In genomic region chr17:82217530-82218204, GRCh38 we compare ENCODE assay signal across 8 cellular contexts. TPM values are rescaled to one million over a fixed set of nuclear protein-coding genes. Genes with fewer than 3 reads are reported as not detected.
DNase-seq lines count a peak whose midpoint lies in the region; ATAC-seq and TF ChIP-seq lines count a peak whose summit lies in the region.

No MANE protein-coding gene starts in this region.

- H3K4me1 ChIP-seq in fibroblast of lung (ENCODE audit: control insufficient read depth, extremely low read depth, insufficient read depth, low read length) (peaks cover 25% of the 10 kb centered on the region), psoas muscle (peaks cover 21% of the 10 kb centered on the region)

- H3K9ac ChIP-seq in fibroblast of lung (ENCODE audit: insufficient read depth, low read length): peak overlapping the region; percentile 55

- TF ChIP-seq CTCF in RWPE1 (conservative IDR thresholded peaks at IDR 0.05; ENCODE audit: low read depth): no peak
- no peak for TF ChIP-seq CTCF in fibroblast of lung (conservative IDR thresholded peaks at IDR 0.05 in 1 of 2, IDR thresholded peaks at IDR 0.05 in 1 of 2; ENCODE audit: low read depth in 1 of 2, low read length in 2 of 2)
- TF ChIP-seq CTCF in psoas muscle (IDR thresholded peaks at IDR 0.05): no peak

- H3K79me2 ChIP-seq in fibroblast of lung (ENCODE audit: control insufficient read depth, insufficient read depth, low read length): no peaks in the 10 kb centered on the region

- H3K36me3 ChIP-seq in fibroblast of lung (ENCODE audit: control insufficient read depth, insufficient read depth, low read length): no peaks in the 10 kb centered on the region
- no peaks in the 10 kb centered on the region for H3K36me3 ChIP-seq in psoas muscle (ENCODE audit: insufficient read depth in 1 of 2, low read depth in 1 of 2)

- POLR2A ChIA-PET in RWPE1 (lab: Yijun Ruan, JAX; ENCODE audit: low non-redundant PET): no interaction called here

- H2AFZ ChIP-seq in fibroblast of lung (ENCODE audit: low read length): no peak overlapping the region

- DNase-seq in EL (peak; percentile 97), RWPE1 (ENCODE audit: low spot score) (no peak), fibroblast of lung (ENCODE audit: low read depth in 2 of 2) (peak; percentile 86 to 94), psoas muscle (peak; percentile 71 to 81), NCI-H2029 treated with DMSO at 0.1 percent for 48 hours (lab: John Stamatoyannopoulos, UW) (no peak), superior temporal gyrus (ENCODE audit: extremely low spot score) (no peak), occipital lobe (lab: John Stamatoyannopoulos, UW) (no peak)

- ATAC-seq in psoas muscle: peak; percentile 36 to 60 (median 43)
- no peak for ATAC-seq in HG02678 (IDR thresholded peaks at IDR 0.05; ENCODE audit: unreplicated experiment)

- H3K9me3 ChIP-seq in fibroblast of lung (ENCODE audit: control insufficient read depth, insufficient read depth, low read depth, low read length) (no peaks in the 10 kb centered on the region), psoas muscle (no peaks in the 10 kb centered on the region)

- peak overlapping the region; percentile 99 for H3K27ac ChIP-seq in RWPE1
- H3K27ac ChIP-seq in fibroblast of lung (ENCODE audit: insufficient read depth, low read length): peak overlapping the region; percentile 97
- peak overlapping the region; percentile 53 for H3K27ac ChIP-seq in psoas muscle

- intact Hi-C loops in psoas muscle (cut with DNase I): no loop called here

- 71 to 78% (median 74%) methylated on average over 18 to 21 of the region's 21 CpGs for WGBS in psoas muscle, 3 donors

- H4K20me1 ChIP-seq in fibroblast of lung (ENCODE audit: control insufficient read depth, extremely low read depth, insufficient read depth, low read length): no peaks in the 10 kb centered on the region

- peak overlapping the region; percentile 5 for H3K4me2 ChIP-seq in fibroblast of lung (ENCODE audit: extremely low read depth, insufficient read depth, low read length)

- no peaks in the 10 kb centered on the region for H3K27me3 ChIP-seq in fibroblast of lung (ENCODE audit: control insufficient read depth, insufficient read depth, low read length)
- H3K27me3 ChIP-seq in psoas muscle (ENCODE audit: insufficient read depth in 3 of 3, low read length in 2 of 3): no peaks in the 10 kb centered on the region

- CTCF ChIA-PET in RWPE1 (lab: Yijun Ruan, JAX): no interaction called here

- no peak overlapping the region for H3K4me3 ChIP-seq in fibroblast of lung (replicated peaks in 1 of 4; ENCODE audit: control extremely low read depth in 1 of 4, insufficient read depth in 1 of 4, low read depth in 3 of 4, low read length in 4 of 4)
- H3K4me3 ChIP-seq in psoas muscle: no peak overlapping the region

RNA-seq across cellular contexts. Expression of gene CCDC57, which starts 5.0 kb away (rescaled TPM):
- total RNA-seq in fibroblast of lung (8.2 and 10.1 TPM in 2 replicates), psoas muscle (10 to 100 TPM; 10.2 to 15.3 (median 12.4) TPM), occipital lobe (18.6 TPM)
- polyA plus RNA-seq in fibroblast of lung (4.3 and 7.1 TPM in 2 replicates), psoas muscle (10 to 100 TPM in 1 of 3 donors, 1 to 10 TPM in 2; 7.2 to 11.1 (median 8.6) TPM)
- polyA plus RNA-seq in fibroblast of lung (2012): 4.4 and 7.8 TPM in 2 replicates
- polyA minus RNA-seq in fibroblast of lung (ENCODE audit: low replicate concordance): 2.6 and 4.7 TPM in 2 replicates

RNA-seq across cellular contexts. Expression of gene SLC16A3, which starts 11.2 kb away (rescaled TPM):
- total RNA-seq in fibroblast of lung (99.4 and 107 TPM in 2 replicates), psoas muscle (100 to 1,000 TPM in 2 of 4 donors, 10 to 100 TPM in 2; 18.6 to 182 (median 70.1) TPM), occipital lobe (4.2 TPM)
- polyA plus RNA-seq in fibroblast of lung (36.0 and 71.0 TPM in 2 replicates), psoas muscle (100 to 1,000 TPM; 102 to 263 (median 128) TPM)
- 114 and 177 TPM in 2 replicates for polyA plus RNA-seq in fibroblast of lung (2012)
- 65.0 and 109 TPM in 2 replicates for polyA minus RNA-seq in fibroblast of lung (ENCODE audit: low replicate concordance)

RNA-seq across cellular contexts. Expression of gene CSNK1D, which starts 55.8 kb away (rescaled TPM):
- total RNA-seq in fibroblast of lung (41.3 and 64.9 TPM in 2 replicates), psoas muscle (100 to 1,000 TPM in 3 of 4 donors, 10 to 100 TPM in 1; 73.5 to 139 (median 116) TPM), occipital lobe (23.9 TPM)
- polyA plus RNA-seq in fibroblast of lung (112 and 139 TPM in 2 replicates), psoas muscle (100 to 1,000 TPM in 1 of 3 donors, 10 to 100 TPM in 2; 74.3 to 124 (median 92.7) TPM)
- 97.6 and 104 TPM in 2 replicates for polyA plus RNA-seq in fibroblast of lung (2012)
- 201 and 240 TPM in 2 replicates for polyA minus RNA-seq in fibroblast of lung (ENCODE audit: low replicate concordance)

Comparison
In these comparisons a context has a peak if more than half of its experiments do, and no peak if none do; other contexts are left out.
1. DNase-seq: peak in EL (single experiment), fibroblast of lung (2 of 2) and psoas muscle (2 of 2); none in RWPE1 (single experiment), NCI-H2029 treated with DMSO at 0.1 percent for 48 hours (single experiment), superior temporal gyrus (single experiment) and occipital lobe (single experiment).
2. Peak in every context shown above with its lines, with median percentiles within 50 percentile points of each other: H3K27ac ChIP-seq.